ENCODE assay signal across 1 cellular context in the genomic region with DNA sequence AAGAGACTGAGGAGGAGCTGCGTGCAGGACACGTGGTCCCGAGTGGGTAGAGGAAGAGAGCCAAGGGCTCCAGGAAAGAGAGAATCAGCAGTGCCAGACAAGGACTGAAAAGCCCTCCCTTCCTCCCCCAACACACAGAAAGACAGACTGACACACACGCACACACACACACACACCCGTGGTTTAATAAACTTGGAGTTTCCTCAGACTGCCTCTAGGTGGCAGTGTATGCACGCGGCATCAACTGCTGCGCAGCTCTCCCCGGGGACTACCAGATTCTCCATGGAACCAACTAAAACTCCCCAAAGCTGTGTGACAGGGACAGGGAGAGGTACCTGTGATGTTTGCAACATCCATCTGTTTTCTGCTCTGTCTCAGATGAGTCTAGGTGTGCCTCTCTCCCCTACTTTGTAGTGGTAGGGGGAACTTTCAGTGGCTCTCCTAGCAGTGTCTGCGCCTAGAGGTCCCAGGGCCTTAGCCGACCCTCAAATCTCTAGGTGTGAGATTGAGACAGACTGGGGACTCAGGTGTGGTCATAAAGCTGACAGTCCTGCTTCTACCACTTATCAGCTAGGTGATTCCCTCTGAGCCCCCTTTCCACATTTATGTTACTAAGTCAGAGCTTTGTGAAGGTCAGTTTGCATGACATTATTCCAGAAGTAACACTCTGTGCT.
TF ChIP-seq lines count a peak whose summit lies in the region.

No MANE protein-coding gene starts in this region.

TF ChIP-seq in HepG2, 621 proteins besides CTCF, POLR2A, EP300 and RAD21 (continued from another document):
- TF ChIP-seq AFF4 (CRISPR knock-in tag; IDR thresholded peaks at IDR 0.05) (no peak), ZNF354B (CRISPR knock-in tag; IDR thresholded peaks at IDR 0.05) (peak; percentile 55; the same call in 1 of the 2 replicates), PPARG (CRISPR knock-in tag; conservative IDR thresholded peaks at IDR 0.05) (peak; percentile 35; the same call in 1 of the 2 replicates), RXRB (CRISPR knock-in tag; IDR thresholded peaks at IDR 0.05; ENCODE audit: borderline replicate concordance) (peak; percentile 20; the same call in 1 of the 2 replicates), HNRNPL (IDR thresholded peaks at IDR 0.05; ENCODE audit: low read depth, low read length) (no peak), PAF1 (CRISPR knock-in tag; IDR thresholded peaks at IDR 0.05) (no peak), SMC3 (IDR thresholded peaks at IDR 0.05; ENCODE audit: low read length) (peak; percentile 92), LCORL (IDR thresholded peaks at IDR 0.05) (no peak), LCORL (CRISPR knock-in tag; IDR thresholded peaks at IDR 0.05) (0 out of 2 replicates have a peak, but pooled peaks have one; percentile 13), STAG1 (CRISPR knock-in tag; IDR thresholded peaks at IDR 0.05) (peak; percentile 86)
- TF ChIP-seq, protein P1, sequence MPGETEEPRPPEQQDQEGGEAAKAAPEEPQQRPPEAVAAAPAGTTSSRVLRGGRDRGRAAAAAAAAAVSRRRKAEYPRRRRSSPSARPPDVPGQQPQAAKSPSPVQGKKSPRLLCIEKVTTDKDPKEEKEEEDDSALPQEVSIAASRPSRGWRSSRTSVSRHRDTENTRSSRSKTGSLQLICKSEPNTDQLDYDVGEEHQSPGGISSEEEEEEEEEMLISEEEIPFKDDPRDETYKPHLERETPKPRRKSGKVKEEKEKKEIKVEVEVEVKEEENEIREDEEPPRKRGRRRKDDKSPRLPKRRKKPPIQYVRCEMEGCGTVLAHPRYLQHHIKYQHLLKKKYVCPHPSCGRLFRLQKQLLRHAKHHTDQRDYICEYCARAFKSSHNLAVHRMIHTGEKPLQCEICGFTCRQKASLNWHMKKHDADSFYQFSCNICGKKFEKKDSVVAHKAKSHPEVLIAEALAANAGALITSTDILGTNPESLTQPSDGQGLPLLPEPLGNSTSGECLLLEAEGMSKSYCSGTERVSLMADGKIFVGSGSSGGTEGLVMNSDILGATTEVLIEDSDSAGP (CRISPR knock-in tag; IDR thresholded peaks at IDR 0.05; ENCODE audit: borderline replicate concordance), result 0 out of 2 replicates have a peak, but pooled peaks have one; percentile 17
- TF ChIP-seq, protein P2, sequence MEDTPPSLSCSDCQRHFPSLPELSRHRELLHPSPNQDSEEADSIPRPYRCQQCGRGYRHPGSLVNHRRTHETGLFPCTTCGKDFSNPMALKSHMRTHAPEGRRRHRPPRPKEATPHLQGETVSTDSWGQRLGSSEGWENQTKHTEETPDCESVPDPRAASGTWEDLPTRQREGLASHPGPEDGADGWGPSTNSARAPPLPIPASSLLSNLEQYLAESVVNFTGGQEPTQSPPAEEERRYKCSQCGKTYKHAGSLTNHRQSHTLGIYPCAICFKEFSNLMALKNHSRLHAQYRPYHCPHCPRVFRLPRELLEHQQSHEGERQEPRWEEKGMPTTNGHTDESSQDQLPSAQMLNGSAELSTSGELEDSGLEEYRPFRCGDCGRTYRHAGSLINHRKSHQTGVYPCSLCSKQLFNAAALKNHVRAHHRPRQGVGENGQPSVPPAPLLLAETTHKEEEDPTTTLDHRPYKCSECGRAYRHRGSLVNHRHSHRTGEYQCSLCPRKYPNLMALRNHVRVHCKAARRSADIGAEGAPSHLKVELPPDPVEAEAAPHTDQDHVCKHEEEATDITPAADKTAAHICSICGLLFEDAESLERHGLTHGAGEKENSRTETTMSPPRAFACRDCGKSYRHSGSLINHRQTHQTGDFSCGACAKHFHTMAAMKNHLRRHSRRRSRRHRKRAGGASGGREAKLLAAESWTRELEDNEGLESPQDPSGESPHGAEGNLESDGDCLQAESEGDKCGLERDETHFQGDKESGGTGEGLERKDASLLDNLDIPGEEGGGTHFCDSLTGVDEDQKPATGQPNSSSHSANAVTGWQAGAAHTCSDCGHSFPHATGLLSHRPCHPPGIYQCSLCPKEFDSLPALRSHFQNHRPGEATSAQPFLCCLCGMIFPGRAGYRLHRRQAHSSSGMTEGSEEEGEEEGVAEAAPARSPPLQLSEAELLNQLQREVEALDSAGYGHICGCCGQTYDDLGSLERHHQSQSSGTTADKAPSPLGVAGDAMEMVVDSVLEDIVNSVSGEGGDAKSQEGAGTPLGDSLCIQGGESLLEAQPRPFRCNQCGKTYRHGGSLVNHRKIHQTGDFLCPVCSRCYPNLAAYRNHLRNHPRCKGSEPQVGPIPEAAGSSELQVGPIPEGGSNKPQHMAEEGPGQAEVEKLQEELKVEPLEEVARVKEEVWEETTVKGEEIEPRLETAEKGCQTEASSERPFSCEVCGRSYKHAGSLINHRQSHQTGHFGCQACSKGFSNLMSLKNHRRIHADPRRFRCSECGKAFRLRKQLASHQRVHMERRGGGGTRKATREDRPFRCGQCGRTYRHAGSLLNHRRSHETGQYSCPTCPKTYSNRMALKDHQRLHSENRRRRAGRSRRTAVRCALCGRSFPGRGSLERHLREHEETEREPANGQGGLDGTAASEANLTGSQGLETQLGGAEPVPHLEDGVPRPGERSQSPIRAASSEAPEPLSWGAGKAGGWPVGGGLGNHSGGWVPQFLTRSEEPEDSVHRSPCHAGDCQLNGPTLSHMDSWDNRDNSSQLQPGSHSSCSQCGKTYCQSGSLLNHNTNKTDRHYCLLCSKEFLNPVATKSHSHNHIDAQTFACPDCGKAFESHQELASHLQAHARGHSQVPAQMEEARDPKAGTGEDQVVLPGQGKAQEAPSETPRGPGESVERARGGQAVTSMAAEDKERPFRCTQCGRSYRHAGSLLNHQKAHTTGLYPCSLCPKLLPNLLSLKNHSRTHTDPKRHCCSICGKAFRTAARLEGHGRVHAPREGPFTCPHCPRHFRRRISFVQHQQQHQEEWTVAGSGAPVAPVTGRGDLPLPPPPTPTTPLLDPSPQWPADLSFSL (CRISPR knock-in tag; IDR thresholded peaks at IDR 0.05), result peak; percentile 62
TF ChIP-seq in HepG2: peak in this region for 10.
